Comparison of ENCODE assay signal across 9 cellular contexts in the genomic region with DNA sequence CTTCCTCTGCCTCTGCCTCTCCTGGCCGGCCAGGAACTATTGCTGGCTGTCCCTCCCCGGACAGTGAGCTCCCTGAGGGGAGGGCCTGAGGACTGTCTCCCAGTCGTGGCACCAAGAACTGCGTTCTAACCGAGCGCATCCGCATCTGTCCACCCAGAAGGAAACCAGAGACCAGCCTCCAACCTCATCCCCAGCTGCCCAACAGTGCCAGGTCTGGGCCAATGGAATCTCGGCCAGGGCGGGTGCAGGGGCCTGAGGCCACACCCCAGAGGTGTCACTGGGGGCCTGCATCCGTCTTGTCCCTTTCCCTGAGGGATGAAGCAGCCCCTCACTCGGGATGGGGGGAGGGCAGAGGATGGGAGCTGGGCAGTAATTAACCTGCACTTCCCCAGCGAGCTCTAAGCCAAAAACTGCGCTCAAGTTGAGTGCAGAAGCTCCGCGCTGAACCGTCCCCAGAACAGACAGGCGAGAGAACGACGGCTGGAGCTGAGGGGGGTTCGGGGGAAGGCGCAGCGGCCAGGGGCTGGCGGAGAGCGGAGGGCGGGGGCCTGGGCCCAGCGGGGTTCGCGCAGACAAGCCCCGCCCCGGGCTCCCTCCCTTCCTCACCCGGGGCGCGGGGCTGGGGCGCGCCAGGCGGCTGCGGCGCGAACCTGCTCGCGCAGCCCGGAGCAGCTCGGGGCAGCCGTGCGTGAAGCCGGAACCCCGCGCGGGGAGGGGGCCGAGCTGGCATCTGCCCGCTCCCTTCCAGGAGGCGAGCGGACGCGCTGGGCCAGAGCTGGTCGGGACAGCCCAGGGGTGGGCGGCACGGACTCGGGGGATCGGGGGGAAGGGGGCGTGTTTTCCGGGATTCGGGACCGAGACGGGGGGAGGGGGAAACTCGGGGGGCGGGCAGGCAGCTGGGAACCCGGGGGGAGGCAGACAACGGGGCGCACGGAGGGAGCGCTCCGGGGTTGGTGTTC. TPM values are rescaled to one million over a fixed set of nuclear protein-coding genes. Genes with fewer than 3 reads are reported as not detected.
A peak's percentile ranks its signal among the peaks of the same experiment; 100 is the strongest.
DNase-seq lines count a peak whose midpoint lies in the region; ATAC-seq and TF ChIP-seq lines count a peak whose summit lies in the region.
"Had no signal": no experiment of that assay in that cellular context is flagged by ENCODE, and none has a peak within 500 bp of the region (broad histone marks: within the 10 kb centered on the region; RNA-seq: fewer than 3 reads in every experiment).

No MANE protein-coding gene starts in this region.

- peak; percentile 63 for TF ChIP-seq CTCF in neutrophil (IDR thresholded peaks at IDR 0.05)

- H3K9me3 Mint-ChIP-seq in activated naive CD4-positive, alpha-beta T cell treated with anti-CD3 and anti-CD28 coated beads, Interleukin-2, amount 10 ng/mL, durations not matched to agents 7 days and 5 days: no peaks in the 10 kb centered on the region

- peaks cover 10% of the 10 kb centered on the region for H3K27me3 Mint-ChIP-seq in activated naive CD4-positive, alpha-beta T cell treated with anti-CD3 and anti-CD28 coated beads, Interleukin-2, amount 10 ng/mL, durations not matched to agents 7 days and 5 days

- H3K4me3 ChIP-seq in neutrophil (ENCODE audit: low read depth in 1 of 2, low read length in 1 of 2): peak overlapping the region; percentile 82 to 89

- H3K27ac Mint-ChIP-seq in activated naive CD4-positive, alpha-beta T cell treated with anti-CD3 and anti-CD28 coated beads, Interleukin-2, amount 10 ng/mL, durations not matched to agents 7 days and 5 days: peak overlapping the region; percentile 82

- peak overlapping the region; percentile 86 for H3K4me3 Mint-ChIP-seq in activated naive CD4-positive, alpha-beta T cell treated with anti-CD3 and anti-CD28 coated beads, Interleukin-2, amount 10 ng/mL, durations not matched to agents 7 days and 5 days

- CTCF ChIA-PET in activated naive CD4-positive, alpha-beta T cell treated with anti-CD3 and anti-CD28 coated beads, Interleukin-2, amount 10 ng/mL, durations not matched to agents 7 days and 5 days (lab: Charles Lee): interaction anchor here (0.8 to 3.6 kb wide), 10 partner anchors 12 to 370 kb away, joined by 3 to 30 read pairs (median 5); no protein-coding TSS in a partner anchor

- H3K27ac ChIP-seq in neutrophil: peak overlapping the region; percentile 97
- H3K27ac ChIP-seq in temporal lobe (ENCODE audit: low read depth, low read length): peak overlapping the region; percentile 98

- TF ChIP-seq RAD21 in Ishikawa (IDR thresholded peaks at IDR 0.05; ENCODE audit: low read depth): no peak

- DNase-seq in DMS153 (lab: John Stamatoyannopoulos, UW) (peak; percentile 72), germinal center (ENCODE audit: low spot score) (peak; percentile 96)
- peak; percentile 80 for DNase-seq in activated naive CD4-positive, alpha-beta T cell treated with anti-CD3 and anti-CD28 coated beads, Interleukin-2, amount 10 ng/mL, durations not matched to agents 7 days and 5 days

- peaks cover 34 to 42% of the 10 kb centered on the region in 2 experiments for H3K4me1 ChIP-seq in neutrophil (ENCODE audit: control insufficient read depth in 1 of 2, insufficient read depth in 1 of 2, low read depth in 1 of 2, low read length in 1 of 2)

- no peaks in the 10 kb centered on the region for H3K36me3 Mint-ChIP-seq in activated naive CD4-positive, alpha-beta T cell treated with anti-CD3 and anti-CD28 coated beads, Interleukin-2, amount 10 ng/mL, durations not matched to agents 7 days and 5 days

- TF ChIP-seq EP300 in Ishikawa (IDR thresholded peaks at IDR 0.05; ENCODE audit: borderline replicate concordance): peak; percentile 14; the same call in 1 of the 2 replicates

- TF ChIP-seq POLR2A in Raji (IDR thresholded peaks at IDR 0.05; ENCODE audit: insufficient read depth, low read depth, low read length): peak; percentile 56; the same call in 1 of the 2 replicates

- H3K4me1 Mint-ChIP-seq in activated naive CD4-positive, alpha-beta T cell treated with anti-CD3 and anti-CD28 coated beads, Interleukin-2, amount 10 ng/mL, durations not matched to agents 7 days and 5 days: peaks cover 47% of the 10 kb centered on the region

- H3K27me3 ChIP-seq in neutrophil: no peaks in the 10 kb centered on the region

- no peaks in the 10 kb centered on the region for H3K9me3 ChIP-seq in neutrophil

- ATAC-seq in GM21526 (IDR thresholded peaks at IDR 0.05; ENCODE audit: low FRiP score, unreplicated experiment): peak; percentile 39

- peaks cover 13% of the 10 kb centered on the region for H3K36me3 ChIP-seq in neutrophil

TF ChIP-seq in Ishikawa, 13 proteins besides CTCF, POLR2A, EP300 and RAD21:
- TF ChIP-seq ZBTB7A (IDR thresholded peaks at IDR 0.05; ENCODE audit: low read depth) (0 out of 2 replicates have a peak, but pooled peaks have one; percentile 24), TCF12 (IDR thresholded peaks at IDR 0.05; ENCODE audit: low read depth) (peak; percentile 15; the same call in 1 of the 2 replicates), TEAD4 (IDR thresholded peaks at IDR 0.05) (peak; percentile 36; the same call in 1 of the 2 replicates)
- TF ChIP-seq, protein P1, sequence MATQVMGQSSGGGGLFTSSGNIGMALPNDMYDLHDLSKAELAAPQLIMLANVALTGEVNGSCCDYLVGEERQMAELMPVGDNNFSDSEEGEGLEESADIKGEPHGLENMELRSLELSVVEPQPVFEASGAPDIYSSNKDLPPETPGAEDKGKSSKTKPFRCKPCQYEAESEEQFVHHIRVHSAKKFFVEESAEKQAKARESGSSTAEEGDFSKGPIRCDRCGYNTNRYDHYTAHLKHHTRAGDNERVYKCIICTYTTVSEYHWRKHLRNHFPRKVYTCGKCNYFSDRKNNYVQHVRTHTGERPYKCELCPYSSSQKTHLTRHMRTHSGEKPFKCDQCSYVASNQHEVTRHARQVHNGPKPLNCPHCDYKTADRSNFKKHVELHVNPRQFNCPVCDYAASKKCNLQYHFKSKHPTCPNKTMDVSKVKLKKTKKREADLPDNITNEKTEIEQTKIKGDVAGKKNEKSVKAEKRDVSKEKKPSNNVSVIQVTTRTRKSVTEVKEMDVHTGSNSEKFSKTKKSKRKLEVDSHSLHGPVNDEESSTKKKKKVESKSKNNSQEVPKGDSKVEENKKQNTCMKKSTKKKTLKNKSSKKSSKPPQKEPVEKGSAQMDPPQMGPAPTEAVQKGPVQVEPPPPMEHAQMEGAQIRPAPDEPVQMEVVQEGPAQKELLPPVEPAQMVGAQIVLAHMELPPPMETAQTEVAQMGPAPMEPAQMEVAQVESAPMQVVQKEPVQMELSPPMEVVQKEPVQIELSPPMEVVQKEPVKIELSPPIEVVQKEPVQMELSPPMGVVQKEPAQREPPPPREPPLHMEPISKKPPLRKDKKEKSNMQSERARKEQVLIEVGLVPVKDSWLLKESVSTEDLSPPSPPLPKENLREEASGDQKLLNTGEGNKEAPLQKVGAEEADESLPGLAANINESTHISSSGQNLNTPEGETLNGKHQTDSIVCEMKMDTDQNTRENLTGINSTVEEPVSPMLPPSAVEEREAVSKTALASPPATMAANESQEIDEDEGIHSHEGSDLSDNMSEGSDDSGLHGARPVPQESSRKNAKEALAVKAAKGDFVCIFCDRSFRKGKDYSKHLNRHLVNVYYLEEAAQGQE (IDR thresholded peaks at IDR 0.05; ENCODE audit: low read depth): no peak
- TF ChIP-seq, protein P2, sequence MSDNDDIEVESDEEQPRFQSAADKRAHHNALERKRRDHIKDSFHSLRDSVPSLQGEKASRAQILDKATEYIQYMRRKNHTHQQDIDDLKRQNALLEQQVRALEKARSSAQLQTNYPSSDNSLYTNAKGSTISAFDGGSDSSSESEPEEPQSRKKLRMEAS (IDR thresholded peaks at IDR 0.05): peak; percentile 32

RNA-seq across cellular contexts. Expression of a gene that starts 1.4 kb away (rescaled TPM):
- total RNA-seq in temporal lobe: 2.7 TPM

RNA-seq across cellular contexts. Expression of a gene that starts 13.2 kb away (rescaled TPM):
- total RNA-seq in temporal lobe: 0.49 TPM
- total RNA-seq: pulmonary artery endothelial cell had no signal

RNA-seq across cellular contexts. Expression of a gene that starts 45.7 kb away (rescaled TPM):
- 10.3 TPM for total RNA-seq in temporal lobe

RNA-seq across cellular contexts. Expression of a gene that starts 46.6 kb away (rescaled TPM):
- total RNA-seq in temporal lobe: 0.49 TPM

RNA-seq across cellular contexts. Expression of a gene that starts 53.5 kb away (rescaled TPM):
- total RNA-seq in temporal lobe: 32.2 TPM

Comparison
In these comparisons a context has a peak if more than half of its experiments do, and no peak if none do; other contexts are left out.
1. Peak in every context shown above with its lines: DNase-seq, ATAC-seq, H3K4me3 ChIP-seq and H3K27ac ChIP-seq.